ENCODE assay signal across 8 cellular contexts in the genomic region with DNA sequence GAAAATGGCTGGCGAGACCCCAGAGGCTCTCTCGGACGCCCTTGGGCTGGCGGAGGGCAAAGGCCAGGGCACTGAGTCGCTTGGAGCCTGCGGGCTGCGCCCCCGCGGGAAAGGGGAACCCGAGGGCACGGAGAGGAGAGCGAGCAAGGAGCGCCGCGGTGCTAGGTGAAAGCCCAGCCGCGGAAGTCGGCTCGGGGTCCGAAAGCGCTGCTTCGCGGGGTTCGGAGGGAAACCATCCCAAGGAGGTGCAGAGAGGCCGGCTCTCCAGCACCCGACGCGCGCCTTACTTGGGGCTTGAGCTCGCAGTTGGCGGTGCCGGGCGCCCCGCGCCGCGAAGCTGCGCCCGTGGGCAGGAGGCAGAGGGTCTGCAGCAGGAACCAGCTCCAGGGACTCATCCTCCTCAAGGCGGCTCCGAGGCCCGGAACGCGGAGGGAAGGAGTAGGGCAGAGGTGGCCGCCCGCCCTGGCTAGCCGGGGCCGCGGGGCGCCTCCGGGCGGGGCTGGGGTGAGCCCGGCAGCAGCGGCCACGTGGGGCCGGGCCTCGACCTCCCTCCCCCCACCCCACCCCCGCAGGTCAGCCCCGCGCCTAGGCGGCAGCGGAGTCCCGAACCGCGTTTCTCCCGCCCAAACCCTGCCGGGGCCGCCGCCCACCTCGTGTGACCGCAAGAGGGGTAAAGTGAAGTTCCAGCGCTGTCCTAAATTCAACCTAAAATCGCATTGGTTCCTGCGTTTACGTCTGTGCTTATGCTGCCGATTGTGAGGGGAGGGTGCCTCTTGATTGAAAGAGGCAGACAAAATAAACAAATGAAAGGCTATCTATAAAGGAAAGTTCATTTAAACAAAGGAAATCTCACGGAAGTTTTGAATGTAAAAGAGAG. TPM values are rescaled to one million over a fixed set of nuclear protein-coding genes. Genes with fewer than 3 reads are reported as not detected.
DNase-seq lines count a peak whose midpoint lies in the region; ATAC-seq and TF ChIP-seq lines count a peak whose summit lies in the region.

Gene TRABD2A (minus strand): TSS at position 440 of the 877 bp plus-strand sequence. CDS start 45 bp downstream, at position 395.

- no peak for ATAC-seq in HG02885 (IDR thresholded peaks at IDR 0.05; ENCODE audit: poor library complexity, unreplicated experiment)

- H2AK5ac ChIP-seq in trophoblast cell (ENCODE audit: low read length), result no peak within 1 kb of the TSS

- peaks cover 0 to 2% of the 10 kb centered on the region in 2 experiments for H3K36me3 ChIP-seq in trophoblast cell (ENCODE audit: control insufficient read depth in 1 of 2, insufficient read depth in 2 of 2, low read length in 2 of 2)

- H3K4me1 ChIP-seq in trophoblast cell (ENCODE audit: control insufficient read depth in 1 of 2, insufficient read depth in 2 of 2, low read length in 2 of 2), result peaks cover 5% of the 10 kb centered on the region in 2 experiments

- no CpG with 5 or more reads among the region's 77 CpGs for WGBS in trophoblast cell (ENCODE audit: extremely low coverage, insufficient coverage, insufficient read length)

- peak within 1 kb of the TSS; percentile 96 for H3K27ac Mint-ChIP-seq in activated T-cell treated with anti-CD3 and anti-CD28 coated beads, Interleukin-2, amount 50 U/mL, for 24 hours

- H3K36me3 Mint-ChIP-seq in activated T-cell treated with anti-CD3 and anti-CD28 coated beads, Interleukin-2, amount 50 U/mL, for 24 hours (ENCODE audit: low read depth), result peaks cover 27% of the 10 kb centered on the region

- H3K18ac ChIP-seq in trophoblast cell (ENCODE audit: low read length), result peak within 1 kb of the TSS; percentile 11

- peak within 1 kb of the TSS; percentile 58 to 66 for H3K4me3 ChIP-seq in foreskin fibroblast (ENCODE audit: low read depth in 1 of 2, low read length in 2 of 2)
- H3K4me3 ChIP-seq in trophoblast cell (ENCODE audit: low read depth, low read length), result peak within 1 kb of the TSS; percentile 67

- peak within 1 kb of the TSS; percentile 8 for H4K91ac ChIP-seq in trophoblast cell (ENCODE audit: low read depth, low read length)

- no peaks in the 10 kb centered on the region for H3K27me3 Mint-ChIP-seq in activated T-cell treated with anti-CD3 and anti-CD28 coated beads, Interleukin-2, amount 50 U/mL, for 24 hours

- H2AFZ ChIP-seq in trophoblast cell (ENCODE audit: insufficient read depth, low read length, poor library complexity), result peak within 1 kb of the TSS; percentile 72

- no peak within 1 kb of the TSS for H4K12ac ChIP-seq in trophoblast cell (ENCODE audit: low read depth, low read length)

- H3K4ac ChIP-seq in trophoblast cell (ENCODE audit: low read depth, low read length), result no peak within 1 kb of the TSS

- H3K9me3 Mint-ChIP-seq in activated T-cell treated with anti-CD3 and anti-CD28 coated beads, Interleukin-2, amount 50 U/mL, for 24 hours, result no peaks in the 10 kb centered on the region

- peak within 1 kb of the TSS; percentile 94 for H3K4me2 ChIP-seq in trophoblast cell (ENCODE audit: low read length)

- peak within 1 kb of the TSS; percentile 35 for H2BK120ac ChIP-seq in trophoblast cell (ENCODE audit: insufficient read depth, low read length, poor library complexity)

- H3K9ac ChIP-seq in trophoblast cell (ENCODE audit: low read length), result no peak within 1 kb of the TSS

- H3K79me1 ChIP-seq in trophoblast cell (ENCODE audit: low read length), result peaks cover 4% of the 10 kb centered on the region

- H3K9me3 ChIP-seq in trophoblast cell (ENCODE audit: insufficient read depth, low read depth, low read length), result peaks cover 1% of the 10 kb centered on the region

- no peak within 1 kb of the TSS for H3K14ac ChIP-seq in trophoblast cell (ENCODE audit: low read length)

- H3K27me3 ChIP-seq in trophoblast cell (ENCODE audit: insufficient read depth, low read length), result peaks cover 26% of the 10 kb centered on the region

- peaks cover 76% of the 10 kb centered on the region for H3K4me1 Mint-ChIP-seq in activated T-cell treated with anti-CD3 and anti-CD28 coated beads, Interleukin-2, amount 50 U/mL, for 24 hours (ENCODE audit: low read depth)

- H3K4me3 Mint-ChIP-seq in activated T-cell treated with anti-CD3 and anti-CD28 coated beads, Interleukin-2, amount 50 U/mL, for 24 hours, result peak within 1 kb of the TSS; percentile 87

- no peak for TF ChIP-seq CTCF in foreskin fibroblast (IDR thresholded peaks at IDR 0.05; ENCODE audit: low read depth, low read length)

- H3K23ac ChIP-seq in trophoblast cell (ENCODE audit: low read length), result no peak within 1 kb of the TSS

- H2BK5ac ChIP-seq in trophoblast cell (ENCODE audit: low read depth, low read length, poor library complexity), result no peak within 1 kb of the TSS

- no peak within 1 kb of the TSS for H3K27ac ChIP-seq in trophoblast cell (ENCODE audit: low read depth, low read length)

- DNase-seq in DMS 273 treated with DMSO at 0.1 percent for 48 hours (lab: John Stamatoyannopoulos, UW) (peak; percentile 34), LHCN-M2 (ENCODE audit: low read depth) (peak; percentile 44), foreskin fibroblast (peak in 1 of 2 donors; percentile 65), trophoblast cell (peak in 1 of 2 donors; percentile 63), SIG-M5 treated with dmso at 0.1 percent for 504 hours (lab: John Stamatoyannopoulos, UW; ENCODE audit: unreplicated experiment) (no peak), NCI-H446 (lab: John Stamatoyannopoulos, UW) (no peak)
- peak; percentile 80 for DNase-seq in activated T-cell treated with anti-CD3 and anti-CD28 coated beads, Interleukin-2, amount 50 U/mL, for 24 hours

- peaks cover 2% of the 10 kb centered on the region for H3K79me2 ChIP-seq in trophoblast cell (ENCODE audit: control insufficient read depth, insufficient read depth, low read length, poor library complexity)

- H2BK12ac ChIP-seq in trophoblast cell (ENCODE audit: low read length), result no peak within 1 kb of the TSS

- peak within 1 kb of the TSS; percentile 17 for H4K8ac ChIP-seq in trophoblast cell (ENCODE audit: low read depth, low read length)

RNA-seq across cellular contexts. Expression of gene TRABD2A, which starts in this region (rescaled TPM):
- 9.7 and 14.8 TPM in 2 replicates for total RNA-seq in LHCN-M2 (2014; rRNA removed)
- polyA plus RNA-seq in LHCN-M2 (2012), result 1.1 TPM
- polyA plus RNA-seq in trophoblast cell (2013), result 10.7 and 12.4 TPM in 2 replicates

Comparison
In these comparisons a context has a peak if more than half of its experiments do, and no peak if none do; other contexts are left out.
1. DNase-seq: peak in DMS 273 treated with DMSO at 0.1 percent for 48 hours (single experiment), LHCN-M2 (single experiment) and activated T-cell treated with anti-CD3 and anti-CD28 coated beads, Interleukin-2, amount 50 U/mL, for 24 hours (single experiment); none in SIG-M5 treated with dmso at 0.1 percent for 504 hours (single experiment) and NCI-H446 (0 of 2).